22 cellular contexts compared by ENCODE assay signal in the genomic region with DNA sequence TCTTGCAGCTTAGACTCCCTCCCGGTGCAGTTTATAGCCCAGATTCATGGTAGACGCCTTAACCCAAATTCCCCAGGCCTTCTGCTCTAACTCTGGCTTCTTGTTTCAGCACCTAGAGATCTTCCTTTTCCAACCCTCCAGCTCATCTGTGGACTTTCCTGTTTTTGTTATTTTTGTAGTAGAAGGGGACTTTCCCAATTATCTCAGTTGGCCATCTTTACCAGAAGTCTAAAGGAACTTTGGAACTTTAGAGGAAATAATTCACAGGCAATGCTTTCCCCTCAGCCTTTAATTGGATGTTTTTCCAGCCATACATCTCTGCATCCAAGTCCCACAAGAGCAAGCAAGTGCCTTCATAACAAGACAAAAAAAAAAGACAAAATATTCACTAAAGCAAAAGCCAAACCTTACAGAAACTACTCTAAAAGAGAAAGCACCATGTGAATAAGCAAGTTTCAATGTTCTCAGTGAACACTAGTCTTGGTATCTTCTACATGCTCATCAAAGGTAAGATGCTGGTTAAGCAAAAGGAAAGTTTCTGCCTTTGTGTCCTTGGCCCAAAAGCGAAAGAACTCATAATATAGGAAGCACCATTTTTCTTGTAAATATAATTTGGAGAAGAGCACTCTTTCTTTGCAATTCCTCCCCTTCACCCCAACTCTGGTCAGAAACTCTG.
"Had no signal": no experiment of that assay in that cellular context is flagged by ENCODE, and none has a peak within 500 bp of the region (broad histone marks: within the 10 kb centered on the region; RNA-seq: fewer than 3 reads in every experiment).

No MANE protein-coding gene starts in this region.

- ATAC-seq: esophagus mucosa; naive thymus-derived CD4-positive, alpha-beta T cell; stimulated activated naive B cell treated with anti-CD40 and anti-IgM and Interleukin-4, amounts not matched to agents 10 μg/mL and 1 μg/mL and 100 μg/mL, for 72 hours had no signal

- H3K9me3 ChIP-seq: adrenal gland, breast epithelium, neutrophil, sigmoid colon, spleen, thyroid gland had no signal

- H3K4me1 ChIP-seq: adrenal gland, parathyroid adenoma, sigmoid colon, spleen, thyroid gland had no signal

- H3K4me3 Mint-ChIP-seq: activated CD4-positive, alpha-beta memory T cell treated with anti-CD3 and anti-CD28 coated beads for 36 hours; activated naive CD4-positive, alpha-beta T cell treated with anti-CD3 and anti-CD28 coated beads, Interleukin-2, amount 10 ng/mL, durations not matched to agents 7 days and 5 days; naive thymus-derived CD4-positive, alpha-beta T cell; stimulated activated naive B cell treated with anti-CD40 and anti-IgM and Interleukin-4, amounts not matched to agents 10 μg/mL and 1 μg/mL and 100 μg/mL, for 72 hours had no signal

- H3K27ac Mint-ChIP-seq: activated CD4-positive, alpha-beta memory T cell treated with anti-CD3 and anti-CD28 coated beads for 36 hours; activated naive CD4-positive, alpha-beta T cell treated with anti-CD3 and anti-CD28 coated beads, Interleukin-2, amount 10 ng/mL, durations not matched to agents 7 days and 5 days; naive thymus-derived CD4-positive, alpha-beta T cell; stimulated activated naive B cell treated with anti-CD40 and anti-IgM and Interleukin-4, amounts not matched to agents 10 μg/mL and 1 μg/mL and 100 μg/mL, for 72 hours had no signal

- H3K79me2 ChIP-seq: hepatocyte, parathyroid adenoma had no signal

- H3K36me3 ChIP-seq: adrenal gland, breast epithelium, neutrophil, sigmoid colon, spleen, thyroid gland had no signal

- H3K4me2 ChIP-seq: hepatocyte had no signal

- H3K9me3 Mint-ChIP-seq: activated CD4-positive, alpha-beta memory T cell treated with anti-CD3 and anti-CD28 coated beads for 36 hours; activated naive CD4-positive, alpha-beta T cell treated with anti-CD3 and anti-CD28 coated beads, Interleukin-2, amount 10 ng/mL, durations not matched to agents 7 days and 5 days had no signal

- H3K36me3 Mint-ChIP-seq: activated CD4-positive, alpha-beta memory T cell treated with anti-CD3 and anti-CD28 coated beads for 36 hours; activated naive CD4-positive, alpha-beta T cell treated with anti-CD3 and anti-CD28 coated beads, Interleukin-2, amount 10 ng/mL, durations not matched to agents 7 days and 5 days; stimulated activated naive B cell treated with anti-CD40 and anti-IgM and Interleukin-4, amounts not matched to agents 10 μg/mL and 1 μg/mL and 100 μg/mL, for 72 hours had no signal

- H3K27me3 ChIP-seq: adrenal gland, breast epithelium, hepatocyte, sigmoid colon, thyroid gland had no signal

- H3K4me3 ChIP-seq: adrenal gland, breast epithelium, coronary artery, hepatocyte, sigmoid colon, spleen, thyroid gland had no signal

- H2AFZ ChIP-seq: hepatocyte, parathyroid adenoma had no signal

- H3K9ac ChIP-seq: parathyroid adenoma had no signal

- H3K27ac ChIP-seq: adrenal gland, breast epithelium, coronary artery, hepatocyte, neutrophil, parathyroid adenoma, sigmoid colon, spleen, thyroid gland, VCaP had no signal

- DNase-seq: activated CD4-positive, alpha-beta memory T cell treated with anti-CD3 and anti-CD28 coated beads for 36 hours; activated CD4-positive, CD25-positive, alpha-beta regulatory T cell treated with anti-CD3 and anti-CD28 coated beads, Interleukin-2, amount 50 U/mL, for 72 hours; activated naive CD4-positive, alpha-beta T cell treated with anti-CD3 and anti-CD28 coated beads, Interleukin-2, amount 10 ng/mL, durations not matched to agents 7 days and 5 days; activated T-cell treated with anti-CD3 and anti-CD28 coated beads for 4 hours; adrenal gland; mesendoderm; naive thymus-derived CD4-positive, alpha-beta T cell; sigmoid colon; spleen; stimulated activated naive B cell treated with anti-CD40 and anti-IgM and Interleukin-4, amounts not matched to agents 10 μg/mL and 1 μg/mL and 100 μg/mL, for 72 hours; SW 1271; T-helper 2 cell; thyroid gland had no signal

- FAIRE-seq: astrocyte, endometrium had no signal

- H3K4me1 Mint-ChIP-seq: activated naive CD4-positive, alpha-beta T cell treated with anti-CD3 and anti-CD28 coated beads, Interleukin-2, amount 10 ng/mL, durations not matched to agents 7 days and 5 days; stimulated activated naive B cell treated with anti-CD40 and anti-IgM and Interleukin-4, amounts not matched to agents 10 μg/mL and 1 μg/mL and 100 μg/mL, for 72 hours had no signal
